ENCODE assay signal across 32 cellular contexts in genomic region chr22:19615001-19615461, GRCh38.
DNase-seq lines count a peak whose midpoint lies in the region; ATAC-seq and TF ChIP-seq lines count a peak whose summit lies in the region.
"Had no signal": no experiment of that assay in that cellular context is flagged by ENCODE, and none has a peak within 500 bp of the region (broad histone marks: within the 10 kb centered on the region; RNA-seq: fewer than 3 reads in every experiment).

No MANE protein-coding gene starts in this region.

- ATAC-seq in right lobe of liver = peak; percentile 37 to 76 (median 50)
- ATAC-seq: CD8-positive, alpha-beta T cell; left cardiac atrium had no signal

- no peak overlapping the region for H3K4me3 ChIP-seq in BLaER1
- no peak overlapping the region for H3K4me3 ChIP-seq in OCI-LY7 (ENCODE audit: low read depth, low read length, poor library complexity, severe bottlenecking)
- no peak overlapping the region for H3K4me3 ChIP-seq in right lobe of liver
- H3K4me3 ChIP-seq in foreskin fibroblast (ENCODE audit: low read depth in 1 of 2, low read length in 2 of 2) = no peak overlapping the region
- no peak overlapping the region for H3K4me3 ChIP-seq in BE2C (ENCODE audit: low read depth, low read length)
- H3K4me3 ChIP-seq: ascending aorta, colonic mucosa, ovary, SJCRH30, skin epidermis, suprapubic skin, upper lobe of left lung had no signal

- TF ChIP-seq CTCF in GM20000 (IDR thresholded peaks at IDR 0.05; ENCODE audit: extremely low read depth, missing control alignments) (no peak), OCI-LY7 (conservative IDR thresholded peaks at IDR 0.05; ENCODE audit: low read length) (no peak), right lobe of liver (IDR thresholded peaks at IDR 0.05) (no peak), foreskin fibroblast (IDR thresholded peaks at IDR 0.05; ENCODE audit: low read depth, low read length) (no peak), BE2C (IDR thresholded peaks at IDR 0.05; ENCODE audit: low read depth, low read length) (no peak)

- CTCF ChIA-PET in OCI-LY7 (lab: Charles Lee; ENCODE audit: unreplicated experiment) = no interaction called here

- peak overlapping the region; percentile 47 for H3K4me2 ChIP-seq in BLaER1
- H3K4me2 ChIP-seq in OCI-LY7 (ENCODE audit: low read length) = peak overlapping the region; percentile 39

- H3K9me3 ChIP-seq in BLaER1 (no peaks in the 10 kb centered on the region), OCI-LY7 (ENCODE audit: low read length) (no peaks in the 10 kb centered on the region), right lobe of liver (no peaks in the 10 kb centered on the region), BE2C (no peaks in the 10 kb centered on the region)
- H3K9me3 ChIP-seq: ascending aorta, colonic mucosa, ovary, SJCRH30, suprapubic skin, upper lobe of left lung had no signal

- POLR2A ChIA-PET in OCI-LY7 (lab: Charles Lee) = interaction anchor here (0.7 to 1.6 kb wide), 4 partner anchors 8 to 986 kb away, joined by 3 to 6 read pairs (median 3); no protein-coding TSS in a partner anchor

- intact Hi-C loops in OCI-LY7 (cut with micrococcal nuclease; ENCODE audit: unreplicated experiment) (no loop called here), right lobe of liver (cut with DNase I) (no loop called here)

- no peaks in the 10 kb centered on the region for H3K79me2 ChIP-seq in OCI-LY7 (ENCODE audit: insufficient read depth, low read depth, low read length)

- 42% methylated on average over 11 of the region's 13 CpGs for WGBS in right lobe of liver (ENCODE audit: insufficient coverage, low coverage, low lambda C conversion rate, missing lambda C conversion rate)

- H4K20me1 ChIP-seq in BLaER1 (no peaks in the 10 kb centered on the region), OCI-LY7 (ENCODE audit: insufficient read depth, low read length) (no peaks in the 10 kb centered on the region)

- no peaks in the 10 kb centered on the region for H3K27me3 ChIP-seq in BLaER1
- H3K27me3 ChIP-seq in right lobe of liver = no peaks in the 10 kb centered on the region
- no peaks in the 10 kb centered on the region for H3K27me3 ChIP-seq in BE2C
- H3K27me3 ChIP-seq: ascending aorta, colonic mucosa, ovary, upper lobe of left lung had no signal

- H3K4me1 ChIP-seq in BLaER1 (peaks cover 43% of the 10 kb centered on the region), OCI-LY7 (ENCODE audit: insufficient read depth, low read length, poor library complexity, severe bottlenecking) (peaks cover 49% of the 10 kb centered on the region), right lobe of liver (no peaks in the 10 kb centered on the region), BE2C (no peaks in the 10 kb centered on the region)
- H3K4me1 ChIP-seq: ascending aorta, colonic mucosa, SJCRH30, suprapubic skin, upper lobe of left lung had no signal

- H3K9ac ChIP-seq in BLaER1 = no peak overlapping the region

- DNase-seq in GM20000 (ENCODE audit: low spot score) (peak; percentile 54), OCI-LY7 (ENCODE audit: low spot score) (peak; percentile 45), right lobe of liver (no peak), cerebellar nuclear complex (lab: John Stamatoyannopoulos, UW) (no peak), foreskin fibroblast (no peak), BE2C (no peak), DMS53 (lab: John Stamatoyannopoulos, UW) (no peak)
- DNase-seq: activated B cell treated with CpG ODN at 0.5 μM for 24 hours; activated CD4-positive, alpha-beta T cell treated with anti-CD3 and anti-CD28 coated beads, Interleukin-2, amount 10 ng/mL, durations not matched to agents 7 days and 5 days; activated gamma-delta T cell; activated T-cell treated with anti-CD3 and anti-CD28 coated beads, Interleukin-2, amount 50 U/mL, for 24 hours; CD8-positive, alpha-beta T cell; colonic mucosa; effector CD8-positive, alpha-beta T cell; HFFc6; immature natural killer cell; left cardiac atrium; NCI-H1417 treated with DMSO at 0.1 percent for 48 hours; NCI-H2081 treated with DMSO at 0.1 percent for 48 hours; NCI-H2227 treated with DMSO at 0.1 percent for 48 hours; NCI-H526 treated with DMSO at 0.1 percent for 48 hours; ovary; retina; RPMI8226; SJCRH30; stimulated activated naive CD4-positive, alpha-beta T cell treated with Interleukin-2 at 50 U/mL for 16 hours; T-helper 9 cell; upper lobe of left lung had no signal

- H3K9me2 ChIP-seq in OCI-LY7 (ENCODE audit: insufficient read depth, low read length) = no peaks in the 10 kb centered on the region

- H3K27ac ChIP-seq in BLaER1 (no peak overlapping the region), OCI-LY7 (ENCODE audit: low read depth, low read length, poor library complexity, severe bottlenecking) (no peak overlapping the region), right lobe of liver (no peak overlapping the region)
- H3K27ac ChIP-seq: ascending aorta, colonic mucosa, ovary, SJCRH30, skin epidermis, suprapubic skin, upper lobe of left lung had no signal

- peak overlapping the region; percentile 15; the same call in 1 of the 2 replicates for H2AFZ ChIP-seq in OCI-LY7 (ENCODE audit: low read length)

- TF ChIP-seq POLR2A in right lobe of liver (IDR thresholded peaks at IDR 0.05) = no peak

- BruUV-seq in OCI-LY7 (replicated peaks; lab: Mats Ljungman, UMichigan) = no TSS peak

- H3K36me3 ChIP-seq in BLaER1 (no peaks in the 10 kb centered on the region), OCI-LY7 (ENCODE audit: insufficient read depth, low read length) (no peaks in the 10 kb centered on the region), right lobe of liver (no peaks in the 10 kb centered on the region), BE2C (no peaks in the 10 kb centered on the region)
- H3K36me3 ChIP-seq: ascending aorta, colonic mucosa, ovary, SJCRH30, suprapubic skin, upper lobe of left lung had no signal

Comparison
In these comparisons a context has a peak if more than half of its experiments do, and no peak if none do; other contexts are left out.
1. DNase-seq: peak in GM20000 (single experiment) and OCI-LY7 (single experiment); none in right lobe of liver (0 of 3), cerebellar nuclear complex (0 of 2), foreskin fibroblast (0 of 2), BE2C (single experiment) and DMS53 (single experiment).